29 cellular contexts compared by ENCODE assay signal in the genomic region with DNA sequence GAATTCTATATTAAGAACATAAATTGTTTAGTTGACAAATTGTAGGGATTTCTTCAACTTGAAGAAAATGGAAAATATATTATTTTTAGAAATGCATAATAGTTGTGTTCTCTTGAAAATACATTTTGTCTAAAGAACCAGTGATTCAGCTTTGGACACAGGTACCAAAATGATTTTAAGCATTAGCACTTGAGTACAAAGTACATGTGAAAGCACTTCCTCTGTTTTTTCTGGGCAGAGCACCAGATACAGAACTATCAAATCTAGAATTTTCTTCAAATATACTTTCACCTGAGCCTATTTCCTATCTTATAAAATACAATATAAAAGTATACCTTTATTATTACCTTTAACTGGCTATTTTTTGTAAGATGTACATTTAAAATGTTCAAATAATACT.
"Had no signal": no experiment of that assay in that cellular context is flagged by ENCODE, and none has a peak within 500 bp of the region (broad histone marks: within the 10 kb centered on the region; RNA-seq: fewer than 3 reads in every experiment).

No MANE protein-coding gene starts in this region.

- H3K27me3 Mint-ChIP-seq: activated CD8-positive, alpha-beta T cell treated with anti-CD3 and anti-CD28 coated beads for 36 hours; activated naive CD8-positive, alpha-beta T cell; activated naive CD8-positive, alpha-beta T cell treated with anti-CD3 and anti-CD28 coated beads, Interleukin-2, amount 50 U/mL, for 24 hours; activated T-helper 17 cell treated with anti-CD3 and anti-CD28 coated beads, Interleukin-2, amount 50 U/mL, for 72 hours had no signal

- H3K4me1 Mint-ChIP-seq: activated naive CD8-positive, alpha-beta T cell treated with anti-CD3 and anti-CD28 coated beads, Interleukin-2, amount 50 U/mL, for 24 hours; activated T-helper 17 cell treated with anti-CD3 and anti-CD28 coated beads, Interleukin-2, amount 50 U/mL, for 72 hours had no signal

- ATAC-seq: activated CD4-positive, CD25-positive, alpha-beta regulatory T cell treated with anti-CD3 and anti-CD28 coated beads, Interleukin-2, amount 50 U/mL, for 24 hours; activated CD8-positive, alpha-beta T cell treated with anti-CD3 and anti-CD28 coated beads for 36 hours; activated naive CD8-positive, alpha-beta T cell treated with anti-CD3 and anti-CD28 coated beads, Interleukin-2, amount 50 U/mL, for 24 hours; activated T-cell treated with anti-CD3 and anti-CD28 coated beads, Interleukin-2, amount 50 U/mL, for 4 hours; activated T-helper 17 cell treated with anti-CD3 and anti-CD28 coated beads, Interleukin-2, amount 50 U/mL, for 72 hours; body of pancreas; gastroesophageal sphincter; WTC11 had no signal

- H3K36me3 ChIP-seq: adrenal gland, colonic mucosa, esophagus squamous epithelium, gastroesophageal sphincter had no signal

- H3K4me3 ChIP-seq: adrenal gland, body of pancreas, colonic mucosa, esophagus squamous epithelium, gastroesophageal sphincter had no signal

- H3K27ac ChIP-seq: adrenal gland, body of pancreas, colonic mucosa, epithelial cell of prostate, esophagus squamous epithelium, gastroesophageal sphincter had no signal

- H3K4me3 Mint-ChIP-seq: activated CD8-positive, alpha-beta T cell treated with anti-CD3 and anti-CD28 coated beads for 36 hours; activated naive CD8-positive, alpha-beta T cell; activated naive CD8-positive, alpha-beta T cell treated with anti-CD3 and anti-CD28 coated beads, Interleukin-2, amount 50 U/mL, for 24 hours; activated T-cell treated with anti-CD3 and anti-CD28 coated beads, Interleukin-2, amount 50 U/mL, for 4 hours; activated T-helper 17 cell treated with anti-CD3 and anti-CD28 coated beads, Interleukin-2, amount 50 U/mL, for 72 hours; WTC11 had no signal

- H3K27me3 ChIP-seq: adrenal gland, body of pancreas, colonic mucosa, esophagus squamous epithelium, gastroesophageal sphincter had no signal

- H3K9me3 Mint-ChIP-seq: activated T-cell treated with anti-CD3 and anti-CD28 coated beads, Interleukin-2, amount 50 U/mL, for 4 hours had no signal

- H3K4me1 ChIP-seq: body of pancreas, colonic mucosa, esophagus squamous epithelium had no signal

- H3K9me3 ChIP-seq: adrenal gland, colonic mucosa had no signal

- H3K27ac Mint-ChIP-seq: activated CD8-positive, alpha-beta T cell treated with anti-CD3 and anti-CD28 coated beads for 36 hours; activated naive CD8-positive, alpha-beta T cell; activated naive CD8-positive, alpha-beta T cell treated with anti-CD3 and anti-CD28 coated beads, Interleukin-2, amount 50 U/mL, for 24 hours; activated T-helper 17 cell treated with anti-CD3 and anti-CD28 coated beads, Interleukin-2, amount 50 U/mL, for 72 hours; WTC11 had no signal

- DNase-seq: activated CD4-positive, alpha-beta T cell treated with anti-CD3 and anti-CD28 coated beads for 48 hours; activated CD4-positive, alpha-beta T cell treated with anti-CD3 and anti-CD28 coated beads, Interleukin-2, amount 50 U/mL, for 1 hour; activated CD4-positive, alpha-beta T cell treated with anti-CD3 and anti-CD28 coated beads, Interleukin-2, amount 50 U/mL, for 48 hours; activated CD8-positive, alpha-beta memory T cell treated with anti-CD3 and anti-CD28 coated beads for 24 hours; activated CD8-positive, alpha-beta T cell treated with anti-CD3 and anti-CD28 coated beads for 36 hours; activated effector memory CD4-positive, alpha-beta T cell treated with Interleukin-2 at 50 U/mL for 16 hours; activated gamma-delta T cell treated with Interleukin-2 at 50 U/mL for 16 hours; activated naive CD4-positive, alpha-beta T cell treated with anti-CD3 and anti-CD28 coated beads, Interleukin-2, amount 50 U/mL, for 16 hours; activated naive CD4-positive, alpha-beta T cell treated with Interleukin-2 at 50 U/mL for 16 hours; activated naive CD8-positive, alpha-beta T cell treated with anti-CD3 and anti-CD28 coated beads, Interleukin-2, amount 50 U/mL, for 24 hours; activated T-cell treated with anti-CD3 and anti-CD28 coated beads, Interleukin-2, amount 50 U/mL, for 4 hours; adrenal gland; amygdala; aorta; body of pancreas; caudate nucleus; cerebellar nuclear complex; colonic mucosa; effector CD8-positive, alpha-beta T cell; esophagus squamous epithelium; foreskin melanocyte; head of caudate nucleus; T-helper 2 cell had no signal

- H3K36me3 Mint-ChIP-seq: activated naive CD8-positive, alpha-beta T cell had no signal
